Comparison of ENCODE assay signal across 8 cellular contexts in genomic region chr14:25431211-25432076, GRCh38.
A peak's percentile ranks its signal among the peaks of the same experiment; 100 is the strongest.
DNase-seq lines count a peak whose midpoint lies in the region; ATAC-seq and TF ChIP-seq lines count a peak whose summit lies in the region.

No MANE protein-coding gene starts in this region.

- TF ChIP-seq RAD21 in Ishikawa (IDR thresholded peaks at IDR 0.05; ENCODE audit: low read depth) = peak; percentile 77

- ATAC-seq in GM19467 (IDR thresholded peaks at IDR 0.05; ENCODE audit: unreplicated experiment) = no peak
- ATAC-seq in GM18861 (IDR thresholded peaks at IDR 0.05; ENCODE audit: unreplicated experiment) = no peak

- TF ChIP-seq EP300 in Ishikawa (IDR thresholded peaks at IDR 0.05; ENCODE audit: borderline replicate concordance) = no peak

- DNase-seq in D341Med (ENCODE audit: low spot score) = peak; percentile 35
- DNase-seq in SHP77 (lab: John Stamatoyannopoulos, UW) = peak; percentile 64 to 78
- peak; percentile 3 for DNase-seq in iris pigment epithelial cell (ENCODE audit: low read depth)
- no peak for DNase-seq in activated gamma-delta T cell treated with Interleukin-2 at 50 U/mL for 16 hours
- no peak for DNase-seq in stimulated activated CD4-positive, alpha-beta T cell treated with anti-CD3 and anti-CD28 coated beads, Interleukin-4, amount 100 ng/mL, for 4 hours

TF ChIP-seq in Ishikawa, 13 proteins besides CTCF, POLR2A, EP300 and RAD21:
- no peak for TF ChIP-seq CEBPB (IDR thresholded peaks at IDR 0.05)
- no peak for TF ChIP-seq TCF12 (IDR thresholded peaks at IDR 0.05; ENCODE audit: low read depth)
- no peak for TF ChIP-seq MAX (IDR thresholded peaks at IDR 0.05)
- no peak for TF ChIP-seq FOXM1 (IDR thresholded peaks at IDR 0.05; ENCODE audit: borderline replicate concordance, low read depth)
- no peak for TF ChIP-seq TEAD4 (IDR thresholded peaks at IDR 0.05)
- TF ChIP-seq TAF1 (IDR thresholded peaks at IDR 0.05; ENCODE audit: low read depth) = no peak

Comparison
In these comparisons a context has a peak if more than half of its experiments do, and no peak if none do; other contexts are left out.
1. DNase-seq: peak in D341Med (single experiment), SHP77 (2 of 2) and iris pigment epithelial cell (single experiment); none in activated gamma-delta T cell treated with Interleukin-2 at 50 U/mL for 16 hours (single experiment) and stimulated activated CD4-positive, alpha-beta T cell treated with anti-CD3 and anti-CD28 coated beads, Interleukin-4, amount 100 ng/mL, for 4 hours (0 of 2).